Comparison of ENCODE assay signal across 34 cellular contexts in the genomic region with DNA sequence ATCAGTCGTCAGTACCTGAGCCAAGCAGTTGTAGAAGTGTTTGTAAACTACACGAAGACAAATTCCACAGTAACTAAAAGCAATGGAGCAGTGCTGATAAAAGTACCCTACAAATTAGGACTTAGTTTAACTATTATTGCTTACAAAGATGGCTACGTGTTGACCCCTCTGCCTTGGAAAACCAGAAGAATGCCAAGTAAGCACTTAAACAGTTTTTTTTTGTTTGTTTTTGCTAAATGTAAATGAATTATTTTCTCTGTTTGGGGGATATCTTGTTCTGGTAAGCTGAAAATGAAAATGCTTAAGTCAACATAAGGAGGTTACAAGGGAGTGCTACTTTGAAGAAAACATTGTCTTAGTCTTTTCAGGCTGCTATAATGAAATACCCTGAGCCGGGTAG. TPM values are rescaled to one million over a fixed set of nuclear protein-coding genes. Genes with fewer than 3 reads are reported as not detected.
"Had no signal": no experiment of that assay in that cellular context is flagged by ENCODE, and none has a peak within 500 bp of the region (broad histone marks: within the 10 kb centered on the region; RNA-seq: fewer than 3 reads in every experiment).

No MANE protein-coding gene starts in this region.

- H3K9me3 Mint-ChIP-seq: activated B cell treated with CpG ODN at 0.5 μM for 24 hours; activated CD8-positive, alpha-beta T cell treated with anti-CD3 and anti-CD28 coated beads for 36 hours; activated naive CD4-positive, alpha-beta T cell treated with anti-CD3 and anti-CD28 coated beads, Interleukin-2, amount 50 U/mL, for 24 hours; activated naive CD8-positive, alpha-beta T cell treated with anti-CD3 and anti-CD28 coated beads for 36 hours; activated naive CD8-positive, alpha-beta T cell treated with anti-CD3 and anti-CD28 coated beads, Interleukin-2, amount 50 U/mL, for 24 hours; activated T-cell treated with anti-CD3 and anti-CD28 coated beads, Interleukin-2, amount 50 U/mL, for 4 hours; activated T-helper 2 cell treated with anti-CD3 and anti-CD28 coated beads, Interferon-gamma antibody, Interleukin-2, Interleukin-4, amounts not matched to agents 10 μg/mL and 5 μg/mL and 100 μg/mL, durations not matched to agents 14 hours and 24 hours and 36 hours; T-helper 2 cell treated with Interferon-gamma antibody and Interleukin-4, amounts not matched to agents 5 μg/mL and 100 μg/mL, for 36 hours had no signal

- H3K27me3 Mint-ChIP-seq: activated B cell treated with CpG ODN at 0.5 μM for 24 hours; activated naive CD8-positive, alpha-beta T cell treated with anti-CD3 and anti-CD28 coated beads for 36 hours; T-helper 17 cell had no signal

- H3K27ac ChIP-seq: adrenal gland, body of pancreas, epithelial cell of prostate, esophagus squamous epithelium, gastroesophageal sphincter, heart right ventricle, WERI-Rb-1 had no signal

- FAIRE-seq: colon, endometrium, endothelial cell of umbilical vein had no signal

- H3K4me3 ChIP-seq: adrenal gland, body of pancreas, esophagus squamous epithelium, gastroesophageal sphincter, heart right ventricle had no signal

- H3K27me3 ChIP-seq: adrenal gland, body of pancreas, esophagus squamous epithelium, gastroesophageal sphincter, heart right ventricle had no signal

- H3K36me3 Mint-ChIP-seq: activated naive CD4-positive, alpha-beta T cell treated with anti-CD3 and anti-CD28 coated beads, Interleukin-2, amount 50 U/mL, for 24 hours; activated naive CD8-positive, alpha-beta T cell treated with anti-CD3 and anti-CD28 coated beads for 36 hours had no signal

- H3K36me3 ChIP-seq: adrenal gland, esophagus squamous epithelium, gastroesophageal sphincter, heart right ventricle, WERI-Rb-1 had no signal

- ATAC-seq: activated CD4-positive, CD25-positive, alpha-beta regulatory T cell treated with anti-CD3 and anti-CD28 coated beads, Interleukin-2, amount 50 U/mL, for 24 hours; activated CD8-positive, alpha-beta T cell treated with anti-CD3 and anti-CD28 coated beads for 36 hours; activated naive CD8-positive, alpha-beta T cell treated with anti-CD3 and anti-CD28 coated beads, Interleukin-2, amount 50 U/mL, for 24 hours; activated T-cell treated with anti-CD3 and anti-CD28 coated beads, Interleukin-2, amount 50 U/mL, for 4 hours; body of pancreas; gastroesophageal sphincter; heart right ventricle; T-helper 17 cell had no signal

- H3K4me1 ChIP-seq: adrenal gland, body of pancreas, esophagus squamous epithelium, gastroesophageal sphincter, heart right ventricle had no signal

- DNase-seq: activated B cell treated with CpG ODN at 0.5 μM for 24 hours; activated CD4-positive, alpha-beta T cell treated with anti-CD3 and anti-CD28 coated beads for 48 hours; activated CD4-positive, alpha-beta T cell treated with anti-CD3 and anti-CD28 coated beads, Interleukin-2, amount 50 U/mL, for 1 hour; activated CD4-positive, alpha-beta T cell treated with anti-CD3 and anti-CD28 coated beads, Interleukin-2, amount 50 U/mL, for 48 hours; activated CD8-positive, alpha-beta memory T cell treated with anti-CD3 and anti-CD28 coated beads for 24 hours; activated CD8-positive, alpha-beta T cell treated with anti-CD3 and anti-CD28 coated beads for 36 hours; activated effector memory CD4-positive, alpha-beta T cell treated with anti-CD3 and anti-CD28 coated beads, Interleukin-2, amount 50 U/mL, for 16 hours; activated naive CD4-positive, alpha-beta T cell treated with anti-CD3 and anti-CD28 coated beads for 36 hours; activated naive CD8-positive, alpha-beta T cell treated with anti-CD3 and anti-CD28 coated beads for 36 hours; activated naive CD8-positive, alpha-beta T cell treated with anti-CD3 and anti-CD28 coated beads, Interleukin-2, amount 50 U/mL, for 24 hours; activated T-cell treated with anti-CD3 and anti-CD28 coated beads, Interleukin-2, amount 50 U/mL, for 4 hours; adrenal gland; amygdala; aorta; body of pancreas; caudate nucleus; cortex of kidney; dermis blood vessel endothelial cell; effector CD8-positive, alpha-beta T cell; esophagus squamous epithelium; foreskin melanocyte; heart right ventricle; T-helper 17 cell; T1000; WERI-Rb-1 had no signal

- H3K27ac Mint-ChIP-seq: activated B cell treated with CpG ODN at 0.5 μM for 24 hours; activated CD8-positive, alpha-beta T cell treated with anti-CD3 and anti-CD28 coated beads for 36 hours; activated naive CD4-positive, alpha-beta T cell treated with anti-CD3 and anti-CD28 coated beads for 36 hours; activated naive CD4-positive, alpha-beta T cell treated with anti-CD3 and anti-CD28 coated beads, Interleukin-2, amount 50 U/mL, for 24 hours; activated naive CD8-positive, alpha-beta T cell treated with anti-CD3 and anti-CD28 coated beads for 36 hours; activated naive CD8-positive, alpha-beta T cell treated with anti-CD3 and anti-CD28 coated beads, Interleukin-2, amount 50 U/mL, for 24 hours; activated T-helper 2 cell treated with anti-CD3 and anti-CD28 coated beads, Interferon-gamma antibody, Interleukin-2, Interleukin-4, amounts not matched to agents 10 μg/mL and 5 μg/mL and 100 μg/mL, durations not matched to agents 14 hours and 24 hours and 36 hours; T-helper 17 cell; T-helper 2 cell treated with Interferon-gamma antibody and Interleukin-4, amounts not matched to agents 5 μg/mL and 100 μg/mL, for 36 hours had no signal

- H3K4me1 Mint-ChIP-seq: activated B cell treated with CpG ODN at 0.5 μM for 24 hours; activated naive CD4-positive, alpha-beta T cell treated with anti-CD3 and anti-CD28 coated beads, Interleukin-2, amount 50 U/mL, for 24 hours; activated naive CD8-positive, alpha-beta T cell treated with anti-CD3 and anti-CD28 coated beads for 36 hours; activated naive CD8-positive, alpha-beta T cell treated with anti-CD3 and anti-CD28 coated beads, Interleukin-2, amount 50 U/mL, for 24 hours; T-helper 17 cell had no signal

- H3K4me3 Mint-ChIP-seq: activated B cell treated with CpG ODN at 0.5 μM for 24 hours; activated CD8-positive, alpha-beta T cell treated with anti-CD3 and anti-CD28 coated beads for 36 hours; activated naive CD4-positive, alpha-beta T cell treated with anti-CD3 and anti-CD28 coated beads for 36 hours; activated naive CD4-positive, alpha-beta T cell treated with anti-CD3 and anti-CD28 coated beads, Interleukin-2, amount 50 U/mL, for 24 hours; activated naive CD8-positive, alpha-beta T cell treated with anti-CD3 and anti-CD28 coated beads for 36 hours; activated naive CD8-positive, alpha-beta T cell treated with anti-CD3 and anti-CD28 coated beads, Interleukin-2, amount 50 U/mL, for 24 hours; activated T-cell treated with anti-CD3 and anti-CD28 coated beads, Interleukin-2, amount 50 U/mL, for 4 hours; T-helper 17 cell; T-helper 2 cell treated with Interferon-gamma antibody and Interleukin-4, amounts not matched to agents 5 μg/mL and 100 μg/mL, for 36 hours had no signal

RNA-seq across cellular contexts. Expression of a gene that starts 46.4 kb away (rescaled TPM):
- total RNA-seq: activated B cell treated with CpG ODN at 0.5 μM for 24 hours had no signal
